In genomic region chr3:47020311-47020710, GRCh38 we compare ENCODE assay signal across 24 cellular contexts. TPM values are rescaled to one million over a fixed set of nuclear protein-coding genes. Genes with fewer than 3 reads are reported as not detected.
DNase-seq lines count a peak whose midpoint lies in the region; ATAC-seq, FAIRE-seq and TF ChIP-seq lines count a peak whose summit lies in the region.
"Had no signal": no experiment of that assay in that cellular context is flagged by ENCODE, and none has a peak within 500 bp of the region (broad histone marks: within the 10 kb centered on the region; RNA-seq: fewer than 3 reads in every experiment).

No MANE protein-coding gene starts in this region.

- no peak for TF ChIP-seq CTCF in activated B cell treated with CpG ODN at 0.5 μM for 24 hours (IDR thresholded peaks at IDR 0.05)
- TF ChIP-seq CTCF in D721Med (IDR thresholded peaks at IDR 0.05; ENCODE audit: insufficient read depth, missing control alignments), result no peak

- no peak overlapping the region for H3K4me3 Mint-ChIP-seq in stimulated activated naive CD8-positive, alpha-beta T cell treated with anti-CD3 and anti-CD28 coated beads, Interleukin-15, Interleukin-2, amounts not matched to agents 100 ng/mL and 50 ng/mL, for 24 hours
- no peak overlapping the region for H3K4me3 Mint-ChIP-seq in activated B cell treated with CpG ODN at 0.5 μM for 24 hours
- H3K4me3 Mint-ChIP-seq in immature natural killer cell, result no peak overlapping the region
- H3K4me3 Mint-ChIP-seq: neural progenitor cell, WTC11 had no signal

- intact Hi-C loops in activated B cell treated with CpG ODN at 0.5 μM for 24 hours (cut with micrococcal nuclease), result no loop called here

- H3K36me3 Mint-ChIP-seq in stimulated activated naive CD8-positive, alpha-beta T cell treated with anti-CD3 and anti-CD28 coated beads, Interleukin-15, Interleukin-2, amounts not matched to agents 100 ng/mL and 50 ng/mL, for 24 hours (ENCODE audit: low read depth), result peaks cover 32% of the 10 kb centered on the region
- H3K36me3 Mint-ChIP-seq in activated B cell treated with CpG ODN at 0.5 μM for 24 hours (ENCODE audit: low read depth), result peaks cover 55% of the 10 kb centered on the region
- peaks cover 0 to 11% (median 3%) of the 10 kb centered on the region in 3 donors for H3K36me3 Mint-ChIP-seq in immature natural killer cell

- H3K27ac Mint-ChIP-seq in stimulated activated naive CD8-positive, alpha-beta T cell treated with anti-CD3 and anti-CD28 coated beads, Interleukin-15, Interleukin-2, amounts not matched to agents 100 ng/mL and 50 ng/mL, for 24 hours, result peak overlapping the region; percentile 81
- H3K27ac Mint-ChIP-seq in activated B cell treated with CpG ODN at 0.5 μM for 24 hours (peak overlapping the region; percentile 66), immature natural killer cell (peak overlapping the region in 4 of 6 donors; percentile 47 to 65 (median 60))
- H3K27ac Mint-ChIP-seq: neural progenitor cell, WTC11 had no signal

- FAIRE-seq in D721Med (lab: Jason Lieb, UNC), result no peak
- FAIRE-seq: HTR-8/SVneo had no signal

- ATAC-seq in stimulated activated naive CD8-positive, alpha-beta T cell treated with anti-CD3 and anti-CD28 coated beads, Interleukin-15, Interleukin-2, amounts not matched to agents 100 U/mL and 50 U/mL, for 24 hours, result no peak
- ATAC-seq in activated B cell treated with CpG ODN at 0.5 μM for 24 hours (ENCODE audit: low read depth) (no peak), HG02678 (IDR thresholded peaks at IDR 0.05; ENCODE audit: unreplicated experiment) (no peak)
- ATAC-seq: heart left ventricle, WTC11 had no signal

- no peaks in the 10 kb centered on the region for H3K27me3 Mint-ChIP-seq in stimulated activated naive CD8-positive, alpha-beta T cell treated with anti-CD3 and anti-CD28 coated beads, Interleukin-15, Interleukin-2, amounts not matched to agents 100 ng/mL and 50 ng/mL, for 24 hours
- H3K27me3 Mint-ChIP-seq in activated B cell treated with CpG ODN at 0.5 μM for 24 hours (no peaks in the 10 kb centered on the region), immature natural killer cell (ENCODE audit: low read depth in 3 of 3) (peaks cover 0 to 10% (median 0%) of the 10 kb centered on the region in 3 donors)

- POLR2A ChIA-PET in activated B cell treated with CpG ODN at 0.5 μM for 24 hours (lab: Charles Lee), result interaction anchor here (1.6 to 2.6 kb wide), 2 partner anchors 11 to 40 kb away, joined by 5 to 7 read pairs; partner anchors contain the start of gene NBEAL2

- no peaks in the 10 kb centered on the region for H3K9me3 Mint-ChIP-seq in stimulated activated naive CD8-positive, alpha-beta T cell treated with anti-CD3 and anti-CD28 coated beads, Interleukin-15, Interleukin-2, amounts not matched to agents 100 ng/mL and 50 ng/mL, for 24 hours
- H3K9me3 Mint-ChIP-seq in activated B cell treated with CpG ODN at 0.5 μM for 24 hours (no peaks in the 10 kb centered on the region), immature natural killer cell (no peaks in the 10 kb centered on the region)
- H3K9me3 Mint-ChIP-seq: neural progenitor cell, WTC11 had no signal

- DNase-seq in stimulated activated naive CD8-positive, alpha-beta T cell treated with anti-CD3 and anti-CD28 coated beads, Interleukin-15, Interleukin-2, amounts not matched to agents 100 U/mL and 50 U/mL, for 24 hours, result no peak
- no peak for DNase-seq in activated B cell treated with CpG ODN at 0.5 μM for 24 hours
- no peak for DNase-seq in immature natural killer cell
- DNase-seq in D721Med (ENCODE audit: insufficient read length, low spot score), result no peak
- no peak for DNase-seq in HuH-7 (ENCODE audit: low spot score)
- DNase-seq: activated naive CD4-positive, alpha-beta T cell treated with Interleukin-2 at 50 U/mL for 16 hours; aorta; caudate nucleus; COR-L47; dorsolateral prefrontal cortex; EL; heart left ventricle; Karpas-422; NCI-H1048; NCI-H187 treated with DMSO at 0.1 percent for 48 hours; NCI-H526 treated with DMSO at 0.1 percent for 48 hours; RPMI8226; T1000; testis had no signal

- peaks cover 76% of the 10 kb centered on the region for H3K4me1 Mint-ChIP-seq in stimulated activated naive CD8-positive, alpha-beta T cell treated with anti-CD3 and anti-CD28 coated beads, Interleukin-15, Interleukin-2, amounts not matched to agents 100 ng/mL and 50 ng/mL, for 24 hours (ENCODE audit: low read depth)
- H3K4me1 Mint-ChIP-seq in activated B cell treated with CpG ODN at 0.5 μM for 24 hours, result peaks cover 47% of the 10 kb centered on the region
- H3K4me1 Mint-ChIP-seq in immature natural killer cell, result peaks cover 50 to 65% of the 10 kb centered on the region in 2 donors

- CTCF ChIA-PET in activated B cell treated with CpG ODN at 0.5 μM for 24 hours (lab: Charles Lee), result interaction anchor here (1.2 kb wide), 1 partner anchor 8 kb away, joined by 3 read pairs; no protein-coding TSS in a partner anchor

RNA-seq across cellular contexts. Expression of gene NBEAL2, which starts 40.8 kb away (rescaled TPM):
- 79.8 and 98.6 TPM in 2 replicates for total RNA-seq in activated B cell treated with CpG ODN at 0.5 μM for 24 hours
- 10 to 100 TPM in 1 of 3 donors, 1 to 10 TPM in 2; 7.9 to 28.4 (median 9.9) TPM for polyA plus RNA-seq in immature natural killer cell

RNA-seq across cellular contexts. Expression of gene CCDC12, which starts 43.8 kb away (rescaled TPM):
- total RNA-seq in activated B cell treated with CpG ODN at 0.5 μM for 24 hours, result 93.8 and 98.4 TPM in 2 replicates
- 100 to 1,000 TPM; 114 to 174 (median 129) TPM for polyA plus RNA-seq in immature natural killer cell
